ENCODE assay signal across 1 cellular context in genomic region chr4:95417531-95417930, GRCh38.
TF ChIP-seq lines count a peak whose summit lies in the region.

No MANE protein-coding gene starts in this region.

TF ChIP-seq in GM23338, 12 proteins besides CTCF, POLR2A, EP300 and RAD21 (continued from another document):
- TF ChIP-seq REST (IDR thresholded peaks at IDR 0.05; ENCODE audit: unreplicated experiment) (no peak), ETS1 (IDR thresholded peaks at IDR 0.05) (no peak), ZNF462 (CRISPR knock-in tag; IDR thresholded peaks at IDR 0.05) (no peak)
